15 cellular contexts compared by ENCODE assay signal in genomic region chr17:34725008-34725407, GRCh38.
"Had no signal": no experiment of that assay in that cellular context is flagged by ENCODE, and none has a peak within 500 bp of the region (broad histone marks: within the 10 kb centered on the region; RNA-seq: fewer than 3 reads in every experiment).

No MANE protein-coding gene starts in this region.

- H3K27me3 Mint-ChIP-seq: activated CD8-positive, alpha-beta T cell treated with anti-CD3 and anti-CD28 coated beads for 36 hours had no signal

- H3K9me3 ChIP-seq: colonic mucosa, gastrocnemius medialis, lower lobe of right lung, right atrium auricular region, stomach, thoracic aorta had no signal

- H3K27me3 ChIP-seq: colonic mucosa, right atrium auricular region had no signal

- H3K4me3 Mint-ChIP-seq: activated CD8-positive, alpha-beta T cell treated with anti-CD3 and anti-CD28 coated beads for 36 hours had no signal

- H3K36me3 ChIP-seq: colonic mucosa, gastrocnemius medialis, lower lobe of right lung, right atrium auricular region, stomach, thoracic aorta, WERI-Rb-1 had no signal

- H3K9me3 Mint-ChIP-seq: activated CD8-positive, alpha-beta T cell treated with anti-CD3 and anti-CD28 coated beads for 36 hours had no signal

- DNase-seq: activated CD4-positive, alpha-beta T cell treated with anti-CD3 and anti-CD28 coated beads for 4 hours; activated CD8-positive, alpha-beta T cell treated with anti-CD3 and anti-CD28 coated beads for 36 hours; activated naive CD4-positive, alpha-beta T cell treated with Interleukin-2 at 50 U/mL for 16 hours; colonic mucosa; effector CD8-positive, alpha-beta T cell; gastrocnemius medialis; kidney glomerular epithelial cell; lower lobe of right lung; midbrain; posterior cingulate gyrus; small intestine; stomach; WERI-Rb-1 had no signal

- H3K4me1 ChIP-seq: colonic mucosa, gastrocnemius medialis, lower lobe of right lung, right atrium auricular region, stomach had no signal

- H3K27ac Mint-ChIP-seq: activated CD8-positive, alpha-beta T cell treated with anti-CD3 and anti-CD28 coated beads for 36 hours had no signal

- H3K27ac ChIP-seq: colonic mucosa, gastrocnemius medialis, lower lobe of right lung, right atrium auricular region, stomach, thoracic aorta, WERI-Rb-1 had no signal

- H3K4me3 ChIP-seq: colonic mucosa, gastrocnemius medialis, lower lobe of right lung, right atrium auricular region, stomach, thoracic aorta had no signal
